Comparison of ENCODE assay signal across 9 cellular contexts in the genomic region with DNA sequence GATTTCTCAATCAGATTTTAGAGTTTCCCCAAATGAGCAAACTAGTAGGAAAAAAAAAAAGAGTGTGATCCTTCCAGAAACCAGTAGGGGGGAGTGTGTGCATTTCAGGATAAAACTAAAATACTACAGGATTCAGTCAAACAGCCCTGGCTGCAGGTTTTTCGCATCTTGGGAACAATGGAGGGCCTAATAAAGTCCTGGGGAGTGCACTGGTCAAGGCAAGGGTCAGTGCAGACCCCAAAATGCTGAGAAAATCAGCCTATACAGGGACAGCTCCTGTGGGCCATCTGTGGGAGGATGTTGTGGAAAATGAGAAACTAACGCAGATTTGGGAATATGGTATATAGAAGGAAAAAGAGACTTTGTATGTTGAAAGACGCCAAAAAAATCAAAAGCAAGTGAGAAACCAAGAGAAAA. TPM values are rescaled to one million over a fixed set of nuclear protein-coding genes. Genes with fewer than 3 reads are reported as not detected.
A peak's percentile ranks its signal among the peaks of the same experiment; 100 is the strongest.
DNase-seq lines count a peak whose midpoint lies in the region; ATAC-seq and TF ChIP-seq lines count a peak whose summit lies in the region.
"Had no signal": no experiment of that assay in that cellular context is flagged by ENCODE, and none has a peak within 500 bp of the region (broad histone marks: within the 10 kb centered on the region; RNA-seq: fewer than 3 reads in every experiment).

No MANE protein-coding gene starts in this region.

- no peaks in the 10 kb centered on the region for H3F3A ChIP-seq in SK-N-SH (replicated peaks; ENCODE audit: insufficient read depth)

- ATAC-seq in DND-41 (ENCODE audit: insufficient read depth, low read depth) = peak; percentile 50; the same call in 1 of the 3 replicates
- no peak for ATAC-seq in GM21390 (IDR thresholded peaks at IDR 0.05; ENCODE audit: unreplicated experiment)
- ATAC-seq in left colon = no peak

- POLR2A ChIA-PET in SK-N-SH (lab: Yijun Ruan, JAX) = no interaction called here

- TF ChIP-seq EP300 in SK-N-SH (IDR thresholded peaks at IDR 0.05; ENCODE audit: borderline replicate concordance in 1 of 2, low read depth in 1 of 2, low read length in 1 of 2) = no peak
- no peak for TF ChIP-seq EP300 in transverse colon (IDR thresholded peaks at IDR 0.05; ENCODE audit: low read depth)

- H3K4me2 ChIP-seq in DND-41 (ENCODE audit: insufficient read depth, low read length) (no peak overlapping the region), SK-N-SH (no peak overlapping the region)

- H3K79me2 ChIP-seq in DND-41 (ENCODE audit: insufficient read depth, low read length) (no peaks in the 10 kb centered on the region), SK-N-SH (ENCODE audit: insufficient read depth) (no peaks in the 10 kb centered on the region)

- DNase-seq in DND-41 = no peak
- DNase-seq in Jurkat, Clone E6-1 (ENCODE audit: low read depth, low spot score) = peak; percentile 19
- DNase-seq in SK-N-SH = peak; percentile 73
- peak; percentile 28 for DNase-seq in glomerular visceral epithelial cell (ENCODE audit: extremely low spot score)
- no peak for DNase-seq in transverse colon
- DNase-seq in activated CD4-positive, alpha-beta T cell treated with anti-CD3 and anti-CD28 coated beads, Interleukin-2, amount 50 U/mL, for 1 hour = no peak
- no peak for DNase-seq in left colon

- no peaks in the 10 kb centered on the region for H3K9me2 ChIP-seq in SK-N-SH

- H3K4me3 ChIP-seq in DND-41 (ENCODE audit: low read depth in 1 of 2, low read length in 2 of 2) (no peak overlapping the region), SK-N-SH (ENCODE audit: low read depth in 2 of 2, low read length in 1 of 2) (no peak overlapping the region), transverse colon (no peak overlapping the region)
- H3K4me3 ChIP-seq in Jurkat, Clone E6-1 (ENCODE audit: low read length) = no peak overlapping the region

- no peak overlapping the region for H2AFZ ChIP-seq in DND-41 (ENCODE audit: low read depth, low read length)
- no peak overlapping the region for H2AFZ ChIP-seq in SK-N-SH (ENCODE audit: low read depth)

- no peak overlapping the region for H3K9ac ChIP-seq in DND-41 (ENCODE audit: low read depth, low read length)
- H3K9ac ChIP-seq in SK-N-SH = no peak overlapping the region

- peak; percentile 69 for TF ChIP-seq RAD21 in SK-N-SH (IDR thresholded peaks at IDR 0.05; ENCODE audit: low read length)

- intact Hi-C loops in transverse colon (cut with DNase I; ENCODE audit: low total_unique reads) = no loop called here
- intact Hi-C loops in left colon (cut with DNase I, micrococcal nuclease) = no loop called here

- H3K36me3 ChIP-seq in DND-41 (ENCODE audit: insufficient read depth, low read length) (no peaks in the 10 kb centered on the region), SK-N-SH (replicated peaks in 1 of 2; ENCODE audit: control insufficient read depth in 1 of 2, insufficient read depth in 2 of 2, low read length in 1 of 2) (no peaks in the 10 kb centered on the region), transverse colon (no peaks in the 10 kb centered on the region)

- H3K9me3 ChIP-seq in DND-41 (ENCODE audit: insufficient read depth, low read length, severe bottlenecking) (no peaks in the 10 kb centered on the region), SK-N-SH (no peaks in the 10 kb centered on the region), transverse colon (no peaks in the 10 kb centered on the region)

- 41% methylated on average over 3 of the region's 3 CpGs for WGBS in SK-N-SH (ENCODE audit: low lambda C conversion rate)
- WGBS in transverse colon (ENCODE audit: low coverage in 1 of 2), 2 donors = 59 to 78% methylated on average over 2 to 3 of the region's 3 CpGs

- H4K20me1 ChIP-seq in DND-41 (ENCODE audit: insufficient read depth, low read length) (no peaks in the 10 kb centered on the region), SK-N-SH (ENCODE audit: insufficient read depth) (no peaks in the 10 kb centered on the region)

- in situ Hi-C loops in transverse colon (cut with MboI; ENCODE audit: low pct_ligation_motif_present in 1 of 4, low pct_unique_long_range_greater_than_20kb in 1 of 4, low sequenced_read_pairs in 3 of 4) = no loop called here

- CTCF ChIA-PET in SK-N-SH (lab: Yijun Ruan, JAX) = interaction anchor here (0.7 to 3.7 kb wide), 12 partner anchors 10 to 161 kb away, joined by 3 to 37 read pairs (median 5); no protein-coding TSS in a partner anchor

- no peak for TF ChIP-seq POLR2A in transverse colon (IDR thresholded peaks at IDR 0.05)

- no peaks in the 10 kb centered on the region for H3K4me1 ChIP-seq in DND-41 (ENCODE audit: insufficient read depth, low read length)
- no peaks in the 10 kb centered on the region for H3K4me1 ChIP-seq in SK-N-SH (ENCODE audit: control insufficient read depth in 1 of 2, insufficient read depth in 2 of 2, low read depth in 1 of 2, low read length in 1 of 2)
- no peaks in the 10 kb centered on the region for H3K4me1 ChIP-seq in transverse colon

- H3K27ac ChIP-seq in DND-41 (ENCODE audit: low read length) = no peak overlapping the region
- no peak overlapping the region for H3K27ac ChIP-seq in SK-N-SH (ENCODE audit: low read depth in 2 of 2, low read length in 1 of 2)
- no peak overlapping the region for H3K27ac ChIP-seq in transverse colon

- H3K27me3 ChIP-seq in DND-41 (ENCODE audit: insufficient read depth, low read length, poor library complexity) (peaks cover 9% of the 10 kb centered on the region), SK-N-SH (ENCODE audit: insufficient read depth) (no peaks in the 10 kb centered on the region), transverse colon (peaks cover 22% of the 10 kb centered on the region)

- TF ChIP-seq CTCF in DND-41 (IDR thresholded peaks at IDR 0.05; ENCODE audit: borderline replicate concordance, extremely low read depth, low read length, poor library complexity, severe bottlenecking) = peak; percentile 68
- peak; percentile 72 for TF ChIP-seq CTCF in SK-N-SH (IDR thresholded peaks at IDR 0.05)
- TF ChIP-seq CTCF in transverse colon (IDR thresholded peaks at IDR 0.05) = peak; percentile 38 to 62 (median 49)

TF ChIP-seq in SK-N-SH, 30 proteins besides CTCF, POLR2A, EP300 and RAD21:
- TF ChIP-seq SMC3 (IDR thresholded peaks at IDR 0.05; ENCODE audit: low read depth, low read length) (0 out of 2 replicates have a peak, but pooled peaks have one; percentile 25), ELF1 (IDR thresholded peaks at IDR 0.05) (no peak)

RNA-seq across cellular contexts. Expression of a gene that starts 22.2 kb away (rescaled TPM):
- polyA plus RNA-seq in Jurkat, Clone E6-1 (2012; ENCODE audit: insufficient read depth, insufficient read length) = 58.6 TPM
- 25.5 and 37.0 TPM in 2 replicates for polyA plus RNA-seq in SK-N-SH (2012; rRNA removed)
- 16.2 and 18.6 TPM in 2 replicates for polyA plus RNA-seq in SK-N-SH (2012; cell fraction: cytosol; rRNA removed)
- 210 and 245 TPM in 2 replicates for polyA plus RNA-seq in SK-N-SH (2012; cell fraction: nucleus; rRNA removed)
- total RNA-seq in transverse colon = 100 to 1,000 TPM in 1 of 4 donors, 10 to 100 TPM in 3; 51.6 to 107 (median 73.1) TPM
- total RNA-seq in left colon = 10 to 100 TPM; 52.6 to 54.0 TPM

RNA-seq across cellular contexts. Expression of a gene that starts 23.3 kb away (rescaled TPM):
- not detected for polyA plus RNA-seq in Jurkat, Clone E6-1 (2012; ENCODE audit: insufficient read depth, insufficient read length)
- polyA plus RNA-seq in SK-N-SH (2012; rRNA removed) = not detected in 2 replicates
- polyA plus RNA-seq in SK-N-SH (2012; cell fraction: cytosol; rRNA removed) = not detected in 2 replicates
- not detected in 2 replicates for polyA plus RNA-seq in SK-N-SH (2012; cell fraction: nucleus; rRNA removed)
- not detected for total RNA-seq in transverse colon
- not detected for total RNA-seq in left colon
- total RNA-seq: T-helper 1 cell treated with Interleukin-12 subunit alpha and Interleukin-12 subunit beta and Interleukin-4 antibody, amounts not matched to agents 30 ng/mL and 1 ng/mL, for 36 hours had no signal

Comparison
In these comparisons a context has a peak if more than half of its experiments do, and no peak if none do; other contexts are left out.
1. DNase-seq: peak in Jurkat, Clone E6-1 (single experiment), SK-N-SH (single experiment) and glomerular visceral epithelial cell (single experiment); none in DND-41 (single experiment), transverse colon (single experiment), activated CD4-positive, alpha-beta T cell treated with anti-CD3 and anti-CD28 coated beads, Interleukin-2, amount 50 U/mL, for 1 hour (single experiment) and left colon (0 of 2).
2. Peak in every context shown above with its lines, with median percentiles within 50 percentile points of each other: CTCF ChIP-seq.